Comparison of ENCODE assay signal across 8 cellular contexts in the genomic region with DNA sequence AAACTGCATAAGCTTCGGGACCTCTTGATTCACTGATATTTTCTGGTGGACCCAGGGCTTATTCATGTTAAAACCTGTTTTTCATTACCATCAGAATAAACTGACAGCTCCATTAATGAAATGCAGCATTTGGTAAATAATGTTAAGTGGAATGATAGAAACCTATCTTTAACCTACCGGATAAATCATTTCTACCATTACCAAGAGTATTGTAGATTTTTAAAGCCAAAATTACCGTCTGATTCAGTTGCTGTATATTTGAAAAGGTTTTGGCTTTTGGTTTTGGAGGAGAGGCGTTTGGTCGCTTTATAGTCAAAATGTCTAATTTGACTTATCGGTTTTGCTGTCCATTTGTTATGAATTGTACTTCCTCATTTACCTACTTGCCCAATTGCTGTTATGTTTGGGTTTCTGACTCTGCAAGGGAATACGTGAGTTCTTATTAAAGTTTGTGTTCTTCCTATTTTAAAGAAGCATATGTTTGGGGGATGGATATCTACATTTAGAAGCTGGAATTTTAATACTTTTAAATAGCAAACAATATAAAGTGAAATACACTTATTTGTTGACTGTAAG. TPM values are rescaled to one million over a fixed set of nuclear protein-coding genes. Genes with fewer than 3 reads are reported as not detected.
DNase-seq lines count a peak whose midpoint lies in the region; ATAC-seq and TF ChIP-seq lines count a peak whose summit lies in the region.

No MANE protein-coding gene starts in this region.

- H3K4me1 ChIP-seq in Caco-2, result no peaks in the 10 kb centered on the region

- peak overlapping the region; percentile 88 for H3K27ac Mint-ChIP-seq in Caco-2 (ENCODE audit: unreplicated experiment)
- H3K27ac Mint-ChIP-seq in naive thymus-derived CD8-positive, alpha-beta T cell, result peak overlapping the region in 9 of 10 donors; percentile 1 to 97 (median 94)

- H3K4me3 Mint-ChIP-seq in Caco-2 (ENCODE audit: unreplicated experiment), result peak overlapping the region; percentile 96
- peak overlapping the region; percentile 88 to 98 (median 96) for H3K4me3 Mint-ChIP-seq in naive thymus-derived CD8-positive, alpha-beta T cell

- TF ChIP-seq CTCF in Caco-2 (IDR thresholded peaks at IDR 0.05; ENCODE audit: insufficient read depth in 1 of 2, low read depth in 1 of 2, low read length in 1 of 2, severe bottlenecking in 1 of 2, unreplicated experiment in 1 of 2), result no peak

- H3K27me3 Mint-ChIP-seq in Caco-2 (ENCODE audit: insufficient read depth, unreplicated experiment), result no peaks in the 10 kb centered on the region
- no peaks in the 10 kb centered on the region for H3K27me3 Mint-ChIP-seq in naive thymus-derived CD8-positive, alpha-beta T cell

- H3K9me3 ChIP-seq in Caco-2, result no peaks in the 10 kb centered on the region

- CTCF ChIA-PET in Caco-2 (lab: Charles Lee), result interaction anchor here (0.5 kb wide), 1 partner anchor 35 kb away, joined by 3 read pairs; no protein-coding TSS in a partner anchor

- H3K27ac ChIP-seq in caudate nucleus (ENCODE audit: low read depth, low read length), result peak overlapping the region; percentile 76

- no peaks in the 10 kb centered on the region for H3K36me3 ChIP-seq in Caco-2 (ENCODE audit: control insufficient read depth, insufficient read depth, low read length)

- H3K27me3 ChIP-seq in Caco-2 (replicated peaks; ENCODE audit: control insufficient read depth, insufficient read depth, low read length), result no peaks in the 10 kb centered on the region

- peaks cover 6% of the 10 kb centered on the region for H3K36me3 Mint-ChIP-seq in Caco-2 (ENCODE audit: insufficient read depth, unreplicated experiment)
- H3K36me3 Mint-ChIP-seq in naive thymus-derived CD8-positive, alpha-beta T cell, result peaks cover 0 to 8% (median 0%) of the 10 kb centered on the region in 3 donors

- H3K4me3 ChIP-seq in Caco-2 (ENCODE audit: low read depth, low read length), result peak overlapping the region; percentile 64

- intact Hi-C loops in Caco-2 (cut with micrococcal nuclease; ENCODE audit: unreplicated experiment), result no loop called here

- H3K9me3 Mint-ChIP-seq in Caco-2 (ENCODE audit: unreplicated experiment), result no peaks in the 10 kb centered on the region
- no peaks in the 10 kb centered on the region for H3K9me3 Mint-ChIP-seq in naive thymus-derived CD8-positive, alpha-beta T cell

- TSS peak; percentile 77 for BruUV-seq in Caco-2 (replicated peaks; lab: Mats Ljungman, UMichigan)

- ATAC-seq in naive thymus-derived CD8-positive, alpha-beta T cell, result no peak
- ATAC-seq in HG02938 (IDR thresholded peaks at IDR 0.05; ENCODE audit: unreplicated experiment) (no peak), HG03469 (IDR thresholded peaks at IDR 0.05; ENCODE audit: unreplicated experiment) (no peak), HG03565 (IDR thresholded peaks at IDR 0.05; ENCODE audit: unreplicated experiment) (no peak)

- DNase-seq in Caco-2 (no peak), MV-4-11 (lab: John Stamatoyannopoulos, UW) (peak; percentile 74), caudate nucleus (lab: John Stamatoyannopoulos, UW) (no peak), middle frontal gyrus (ENCODE audit: extremely low spot score, low spot score) (no peak)
- no peak for DNase-seq in naive thymus-derived CD8-positive, alpha-beta T cell

- POLR2A ChIA-PET in Caco-2 (lab: Charles Lee), result interaction anchor here (0.9 kb wide), 1 partner anchor 13 kb away, joined by 4 read pairs; no protein-coding TSS in a partner anchor
- POLR2A ChIA-PET in naive thymus-derived CD8-positive, alpha-beta T cell (lab: Charles Lee), result interaction anchor here (0.7 to 2.0 kb wide), 8 partner anchors 11 to 101 kb away, joined by 3 to 6 read pairs (median 4); no protein-coding TSS in a partner anchor

- H3K4me1 Mint-ChIP-seq in Caco-2 (ENCODE audit: low read depth, unreplicated experiment), result no peaks in the 10 kb centered on the region
- H3K4me1 Mint-ChIP-seq in naive thymus-derived CD8-positive, alpha-beta T cell, result peaks cover 8 to 40% (median 33%) of the 10 kb centered on the region in 4 donors

RNA-seq across cellular contexts. Expression of gene CUL3, which starts 1.1 kb away (rescaled TPM):
- 66.0 and 66.3 TPM in 2 replicates for total RNA-seq in Caco-2 (2022)
- 10 to 100 TPM; 96.5 to 96.8 TPM for total RNA-seq in naive thymus-derived CD8-positive, alpha-beta T cell
- polyA plus RNA-seq in naive thymus-derived CD8-positive, alpha-beta T cell, result 10 to 100 TPM; 20.0 to 57.0 (median 26.1) TPM
